In the genomic region with DNA sequence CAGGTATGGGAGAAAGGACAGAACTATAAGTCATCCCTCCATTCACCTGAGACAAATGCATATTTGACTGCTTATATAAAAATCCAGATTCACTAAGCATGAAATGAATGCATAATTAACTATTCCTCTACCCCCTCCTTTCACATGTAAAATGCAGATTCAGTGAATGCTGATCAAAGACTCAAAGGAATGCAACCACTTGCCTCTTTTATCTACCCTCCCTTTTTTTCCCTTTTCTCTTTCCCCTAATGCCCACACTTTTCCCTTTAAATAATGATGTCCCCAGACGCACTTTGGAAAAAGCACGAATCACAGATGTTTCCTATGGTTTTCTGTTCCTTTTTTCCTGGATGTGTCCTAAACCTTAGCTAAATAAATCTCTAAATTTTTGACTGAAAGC, we compare ENCODE assay signal across 10 cellular contexts. TPM values are rescaled to one million over a fixed set of nuclear protein-coding genes. Genes with fewer than 3 reads are reported as not detected.
DNase-seq lines count a peak whose midpoint lies in the region; ATAC-seq lines count a peak whose summit lies in the region.
"Had no signal": no experiment of that assay in that cellular context is flagged by ENCODE, and none has a peak within 500 bp of the region (broad histone marks: within the 10 kb centered on the region; RNA-seq: fewer than 3 reads in every experiment).

No MANE protein-coding gene starts in this region.

- WGBS in HUES64 = 18% methylated on average over 2 of the region's 2 CpGs

- H3K4me3 ChIP-seq in CD4-positive, alpha-beta memory T cell (ENCODE audit: low read length in 2 of 2) = peak overlapping the region in 1 of 2 donors; percentile 12
- peak overlapping the region; percentile 15; the same call in 1 of the 2 replicates for H3K4me3 ChIP-seq in HUES64 (ENCODE audit: low read length)
- H3K4me3 ChIP-seq: coronary artery, right atrium auricular region had no signal

- H3K27me3 Mint-ChIP-seq in CD4-positive, alpha-beta memory T cell = no peaks in the 10 kb centered on the region
- H3K27me3 Mint-ChIP-seq in central memory CD8-positive, alpha-beta T cell = no peaks in the 10 kb centered on the region
- no peaks in the 10 kb centered on the region for H3K27me3 Mint-ChIP-seq in natural killer cell treated with Interleukin-12 subunit alpha and Interleukin-12 subunit beta and Interleukin-15 and Interleukin-18, amount 100 ng/mL, for 72 hours

- H3K27ac ChIP-seq in CD4-positive, alpha-beta memory T cell (ENCODE audit: low read depth, low read length) = peak overlapping the region; percentile 47
- H3K27ac ChIP-seq in HUES64 (ENCODE audit: low read depth, low read length) = peak overlapping the region; percentile 100
- H3K27ac ChIP-seq: coronary artery, right atrium auricular region had no signal

- no peak for ATAC-seq in central memory CD8-positive, alpha-beta T cell (replicated peaks; ENCODE audit: extremely low read depth, poor library complexity, severe bottlenecking)
- ATAC-seq in natural killer cell treated with Interleukin-12 subunit alpha and Interleukin-12 subunit beta and Interleukin-15 and Interleukin-18, amount 100 ng/mL, for 72 hours = no peak

- no peaks in the 10 kb centered on the region for H3K27me3 ChIP-seq in CD4-positive, alpha-beta memory T cell (ENCODE audit: insufficient read depth, low read length)
- H3K27me3 ChIP-seq in HUES64 (ENCODE audit: insufficient read depth, low read length) = no peaks in the 10 kb centered on the region
- H3K27me3 ChIP-seq: right atrium auricular region had no signal

- no peaks in the 10 kb centered on the region for H3K36me3 ChIP-seq in CD4-positive, alpha-beta memory T cell (ENCODE audit: insufficient read depth, low read length)
- H3K36me3 ChIP-seq in HUES64 (ENCODE audit: insufficient read depth, low read length) = no peaks in the 10 kb centered on the region
- H3K36me3 ChIP-seq: right atrium auricular region had no signal

- CTCF ChIA-PET in CD4-positive, alpha-beta memory T cell (lab: Charles Lee; ENCODE audit: partially characterized antibody) = interaction anchor here (0.5 to 3.1 kb wide), 8 partner anchors 11 to 167 kb away, joined by 3 to 14 read pairs (median 4); no protein-coding TSS in a partner anchor

- H3K4me3 Mint-ChIP-seq in CD4-positive, alpha-beta memory T cell = peak overlapping the region in 7 of 8 donors; percentile 78 to 91 (median 85)
- peak overlapping the region; percentile 60 for H3K4me3 Mint-ChIP-seq in central memory CD8-positive, alpha-beta T cell
- H3K4me3 Mint-ChIP-seq in natural killer cell treated with Interleukin-12 subunit alpha and Interleukin-12 subunit beta and Interleukin-15 and Interleukin-18, amount 100 ng/mL, for 72 hours = peak overlapping the region; percentile 76

- POLR2A ChIA-PET in CD4-positive, alpha-beta memory T cell (lab: Charles Lee; ENCODE audit: partially characterized antibody) = interaction anchor here (0.9 to 8.4 kb wide), 11 partner anchors 9 to 81 kb away, joined by 3 to 101 read pairs (median 4); a partner anchor contains a TSS

- peaks cover 57 to 80% (median 69%) of the 10 kb centered on the region in 4 donors for H3K4me1 Mint-ChIP-seq in CD4-positive, alpha-beta memory T cell
- H3K4me1 Mint-ChIP-seq in central memory CD8-positive, alpha-beta T cell = peaks cover 73% of the 10 kb centered on the region
- H3K4me1 Mint-ChIP-seq in natural killer cell treated with Interleukin-12 subunit alpha and Interleukin-12 subunit beta and Interleukin-15 and Interleukin-18, amount 100 ng/mL, for 72 hours (ENCODE audit: low read depth in 2 of 2) = peaks cover 56 to 75% of the 10 kb centered on the region in 2 donors

- intact Hi-C loops in CD4-positive, alpha-beta memory T cell (cut with micrococcal nuclease) = no loop called here

- peaks cover 0 to 7% of the 10 kb centered on the region in 2 donors for H3K36me3 Mint-ChIP-seq in CD4-positive, alpha-beta memory T cell
- peaks cover 20% of the 10 kb centered on the region for H3K36me3 Mint-ChIP-seq in central memory CD8-positive, alpha-beta T cell (ENCODE audit: insufficient read depth)
- H3K36me3 Mint-ChIP-seq in natural killer cell treated with Interleukin-12 subunit alpha and Interleukin-12 subunit beta and Interleukin-15 and Interleukin-18, amount 100 ng/mL, for 72 hours = no peaks in the 10 kb centered on the region

- peak overlapping the region; percentile 90 to 99 (median 95) for H3K27ac Mint-ChIP-seq in CD4-positive, alpha-beta memory T cell
- H3K27ac Mint-ChIP-seq in central memory CD8-positive, alpha-beta T cell (ENCODE audit: low read depth) = peak overlapping the region; percentile 90
- peak overlapping the region; percentile 33 to 74 for H3K27ac Mint-ChIP-seq in natural killer cell treated with Interleukin-12 subunit alpha and Interleukin-12 subunit beta and Interleukin-15 and Interleukin-18, amount 100 ng/mL, for 72 hours

- H3K9ac ChIP-seq in HUES64 (ENCODE audit: low read depth, low read length) = peak overlapping the region; percentile 58

- no peaks in the 10 kb centered on the region for H3K9me3 Mint-ChIP-seq in CD4-positive, alpha-beta memory T cell
- no peaks in the 10 kb centered on the region for H3K9me3 Mint-ChIP-seq in central memory CD8-positive, alpha-beta T cell
- H3K9me3 Mint-ChIP-seq in natural killer cell treated with Interleukin-12 subunit alpha and Interleukin-12 subunit beta and Interleukin-15 and Interleukin-18, amount 100 ng/mL, for 72 hours = no peaks in the 10 kb centered on the region

- peaks cover 71% of the 10 kb centered on the region for H3K4me1 ChIP-seq in CD4-positive, alpha-beta memory T cell (ENCODE audit: insufficient read depth, low read length)
- H3K4me1 ChIP-seq in HUES64 (ENCODE audit: insufficient read depth, low read length) = peaks cover 53% of the 10 kb centered on the region

- H3K9me3 ChIP-seq in CD4-positive, alpha-beta memory T cell (ENCODE audit: control insufficient read depth in 1 of 2, low read length in 2 of 2) = no peaks in the 10 kb centered on the region
- no peaks in the 10 kb centered on the region for H3K9me3 ChIP-seq in HUES64 (ENCODE audit: insufficient read depth, low read depth, low read length)
- H3K9me3 ChIP-seq: right atrium auricular region had no signal

- DNase-seq in CD4-positive, alpha-beta memory T cell = no peak
- no peak for DNase-seq in central memory CD8-positive, alpha-beta T cell (ENCODE audit: low spot score in 2 of 2)
- DNase-seq in natural killer cell treated with Interleukin-12 subunit alpha and Interleukin-12 subunit beta and Interleukin-15 and Interleukin-18, amount 100 ng/mL, for 72 hours (ENCODE audit: low spot score) = no peak
- no peak for DNase-seq in NCI-H748 (lab: John Stamatoyannopoulos, UW; ENCODE audit: unreplicated experiment)
- no peak for DNase-seq in midbrain (lab: John Stamatoyannopoulos, UW)
- DNase-seq in RPMI8226 = no peak
- DNase-seq in effector CD8-positive, alpha-beta T cell (lab: John Stamatoyannopoulos, UW) = no peak

RNA-seq across cellular contexts. Expression of a gene that starts 4.5 kb away (rescaled TPM):
- 100 to 1,000 TPM; 152 to 167 TPM for total RNA-seq in CD4-positive, alpha-beta memory T cell
- polyA plus RNA-seq in CD4-positive, alpha-beta memory T cell = 100 to 1,000 TPM; 387 to 416 TPM
- 1.3 TPM for polyA plus RNA-seq in HUES64 (2013, experiment 1 of 2)
- 0.76 TPM for polyA plus RNA-seq in HUES64 (2013, experiment 2 of 2)
- 100 to 1,000 TPM in 1 of 2 donors, 10 to 100 TPM in 1; 42.5 to 193 TPM for total RNA-seq in natural killer cell treated with Interleukin-12 subunit alpha and Interleukin-12 subunit beta and Interleukin-15 and Interleukin-18, amount 100 ng/mL, for 72 hours

RNA-seq across cellular contexts. Expression of a gene that starts 26.3 kb away (rescaled TPM):
- not detected for total RNA-seq in CD4-positive, alpha-beta memory T cell
- not detected for polyA plus RNA-seq in CD4-positive, alpha-beta memory T cell
- 0.95 TPM for polyA plus RNA-seq in HUES64 (2013, experiment 1 of 2)
- 0.76 TPM for polyA plus RNA-seq in HUES64 (2013, experiment 2 of 2)
- under 1 TPM in 1 of 2 donors, not detected in 1; 0.59 TPM for total RNA-seq in natural killer cell treated with Interleukin-12 subunit alpha and Interleukin-12 subunit beta and Interleukin-15 and Interleukin-18, amount 100 ng/mL, for 72 hours

RNA-seq across cellular contexts. Expression of a gene that starts 31.0 kb away (rescaled TPM):
- not detected for total RNA-seq in CD4-positive, alpha-beta memory T cell
- under 1 TPM in 1 of 2 donors, not detected in 1; 0.48 TPM for polyA plus RNA-seq in CD4-positive, alpha-beta memory T cell
- polyA plus RNA-seq in HUES64 (2013, experiment 1 of 2) = not detected
- not detected for polyA plus RNA-seq in HUES64 (2013, experiment 2 of 2)
- total RNA-seq in natural killer cell treated with Interleukin-12 subunit alpha and Interleukin-12 subunit beta and Interleukin-15 and Interleukin-18, amount 100 ng/mL, for 72 hours = 1 to 10 TPM in 1 of 2 donors, not detected in 1; 1.4 TPM
- total RNA-seq: right atrium auricular region had no signal

RNA-seq across cellular contexts. Expression of a gene that starts 41.2 kb away (rescaled TPM):
- total RNA-seq in CD4-positive, alpha-beta memory T cell = not detected
- polyA plus RNA-seq in CD4-positive, alpha-beta memory T cell = not detected
- 1.3 TPM for polyA plus RNA-seq in HUES64 (2013, experiment 1 of 2)
- 0.95 TPM for polyA plus RNA-seq in HUES64 (2013, experiment 2 of 2)
- total RNA-seq in natural killer cell treated with Interleukin-12 subunit alpha and Interleukin-12 subunit beta and Interleukin-15 and Interleukin-18, amount 100 ng/mL, for 72 hours = under 1 TPM in 1 of 2 donors, not detected in 1; 0.36 TPM
